ENCODE assay signal across 36 cellular contexts in the genomic region with DNA sequence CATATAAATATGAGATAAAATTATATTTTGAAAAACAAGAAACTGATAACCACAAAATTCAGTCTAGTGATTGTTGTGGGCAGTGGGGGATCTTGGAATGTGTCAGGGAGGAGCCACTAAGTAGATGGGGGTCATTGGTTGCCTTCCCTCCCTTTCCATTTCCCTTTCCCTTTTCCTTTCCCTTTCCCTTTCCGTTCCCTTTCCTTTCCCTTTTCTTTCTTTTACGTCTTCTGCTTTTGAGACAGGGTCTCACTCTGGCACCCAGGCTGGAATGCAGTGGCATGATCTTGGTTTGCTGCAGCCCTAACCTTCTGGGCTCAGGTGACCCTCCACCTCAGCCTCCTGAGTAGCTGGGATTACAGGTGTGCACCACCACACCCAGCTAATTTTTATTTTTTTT.
"Had no signal": no experiment of that assay in that cellular context is flagged by ENCODE, and none has a peak within 500 bp of the region (broad histone marks: within the 10 kb centered on the region; RNA-seq: fewer than 3 reads in every experiment).

No MANE protein-coding gene starts in this region.

- H3K36me3 ChIP-seq: MG63 had no signal

- DNase-seq: Karpas-422, Kasumi-1, MG63, MM.1S, MV-4-11, NCI-H1048, NCI-H1092, NCI-H1092 treated with DMSO at 0.1 percent for 48 hours, NCI-H1105, NCI-H1105 treated with DMSO at 0.1 percent for 48 hours, NCI-H1417, NCI-H1417 treated with DMSO at 0.1 percent for 48 hours, NCI-H1436, NCI-H1436 treated with DMSO at 0.1 percent for 48 hours, NCI-H146, NCI-H1694, NCI-H1694 treated with DMSO at 0.1 percent for 48 hours, NCI-H187, NCI-H187 treated with DMSO at 0.1 percent for 48 hours, NCI-H1930, NCI-H2029, NCI-H2029 treated with DMSO at 0.1 percent for 48 hours, NCI-H2081, NCI-H2081 treated with DMSO at 0.1 percent for 48 hours, NCI-H2107, NCI-H2171, NCI-H2171 treated with DMSO at 0.1 percent for 48 hours, NCI-H2227 treated with DMSO at 0.1 percent for 48 hours, NCI-H226, NCI-H345, NCI-H446, NCI-H446 treated with DMSO at 0.1 percent for 48 hours, NCI-H510A, NCI-H510A treated with DMSO at 0.1 percent for 48 hours, NCI-H524, NCI-H524 treated with DMSO at 0.1 percent for 48 hours had no signal

- H3K4me3 ChIP-seq: MG63 had no signal

- H3K9me3 ChIP-seq: MG63 had no signal
